In the genomic region with DNA sequence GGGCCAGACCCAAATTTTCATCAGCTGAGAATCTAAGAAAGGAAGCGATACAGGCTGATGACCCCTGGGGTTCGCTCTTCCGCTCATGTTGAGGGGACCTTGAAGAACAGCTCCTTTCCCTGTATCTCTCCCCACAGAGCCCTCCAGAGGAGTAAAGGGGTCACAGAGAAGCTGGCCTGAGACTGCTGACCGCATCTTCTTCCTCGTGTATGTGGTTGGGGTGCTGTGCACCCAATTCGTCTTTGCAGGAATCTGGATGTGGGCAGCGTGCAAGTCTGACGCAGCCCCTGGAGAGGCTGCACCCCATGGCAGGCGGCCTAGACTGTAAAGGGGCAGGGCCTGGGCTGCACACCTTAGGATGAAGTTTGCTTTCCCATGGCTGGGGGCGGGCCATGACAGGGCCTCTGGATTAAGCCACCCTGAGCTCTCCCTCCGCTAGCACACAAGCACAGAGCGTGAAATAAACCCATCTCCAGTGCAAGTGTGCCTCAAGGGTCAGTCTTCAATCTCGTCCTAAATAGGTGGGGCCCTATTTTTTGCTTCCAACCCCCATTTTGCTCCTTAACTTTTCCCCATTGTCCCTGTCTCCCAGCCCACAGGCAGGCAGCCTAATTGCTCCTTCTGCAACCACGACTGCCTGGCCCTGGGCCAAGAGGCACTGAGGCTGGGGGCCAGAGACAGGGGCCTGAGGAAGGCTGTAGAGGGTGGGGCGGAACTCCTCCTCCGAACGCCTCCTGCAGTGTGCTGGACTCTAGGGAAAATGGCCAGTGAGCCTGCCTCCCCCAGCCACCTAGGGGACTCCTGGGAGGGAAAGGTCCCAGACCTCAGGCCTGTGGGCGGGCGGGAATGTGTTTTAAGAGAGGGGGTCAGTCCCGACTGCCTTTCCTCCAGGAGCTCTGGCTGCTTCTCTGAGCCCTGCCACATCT, we compare ENCODE assay signal across 2 cellular contexts.
TF ChIP-seq lines count a peak whose summit lies in the region.

No MANE protein-coding gene starts in this region.

TF ChIP-seq in HCT116, 20 proteins besides CTCF, POLR2A, EP300 and RAD21:
- TF ChIP-seq YY1 (IDR thresholded peaks at IDR 0.05; ENCODE audit: extremely low read depth, insufficient replicate concordance, low read depth, low read length) (no peak), SRF (IDR thresholded peaks at IDR 0.05; ENCODE audit: low read depth) (no peak), ZFX (IDR thresholded peaks at IDR 0.05) (no peak), ATF3 (IDR thresholded peaks at IDR 0.05) (no peak), TCF7L2 (IDR thresholded peaks at IDR 0.05; ENCODE audit: borderline replicate concordance, extremely low read depth, insufficient read depth, insufficient read length) (no peak), EZH2 (IDR thresholded peaks at IDR 0.05) (no peak), JUND (IDR thresholded peaks at IDR 0.05) (no peak), SP1 (IDR thresholded peaks at IDR 0.05; ENCODE audit: low read depth) (no peak)
TF ChIP-seq in HCT116: peak in this region for 0.

TF ChIP-seq in K562, 482 proteins besides CTCF, POLR2A, EP300 and RAD21:
- TF ChIP-seq NFIC (IDR thresholded peaks at IDR 0.05) = peak; percentile 83
- TF ChIP-seq BHLHE40 (IDR thresholded peaks at IDR 0.05; ENCODE audit: low read length) = no peak
